ENCODE assay signal across 1 cellular context in genomic region chr10:59995862-59996261, GRCh38.
TF ChIP-seq lines count a peak whose summit lies in the region.

No MANE protein-coding gene starts in this region.

TF ChIP-seq in WTC11, 78 proteins besides CTCF, POLR2A, EP300 and RAD21 (continued from another document):
- TF ChIP-seq AFF4 (CRISPR knock-in tag; IDR thresholded peaks at IDR 0.05; ENCODE audit: borderline replicate concordance) (no peak), USF1 (CRISPR knock-in tag; IDR thresholded peaks at IDR 0.05) (no peak), CDX4 (CRISPR knock-in tag; IDR thresholded peaks at IDR 0.05; ENCODE audit: borderline replicate concordance) (no peak), ATF2 (CRISPR knock-in tag; IDR thresholded peaks at IDR 0.05; ENCODE audit: borderline replicate concordance, low read depth) (no peak), ARID4B (CRISPR knock-in tag; IDR thresholded peaks at IDR 0.05; ENCODE audit: borderline replicate concordance) (no peak), E2F5 (CRISPR knock-in tag; IDR thresholded peaks at IDR 0.05) (no peak), SOX15 (CRISPR knock-in tag; IDR thresholded peaks at IDR 0.05) (no peak), USF2 (CRISPR knock-in tag; IDR thresholded peaks at IDR 0.05) (no peak)
TF ChIP-seq in WTC11: peak in this region for 0.
